In genomic region chr5:76104027-76104426, GRCh38 we compare ENCODE assay signal across 10 cellular contexts. TPM values are rescaled to one million over a fixed set of nuclear protein-coding genes. Genes with fewer than 3 reads are reported as not detected.
DNase-seq lines count a peak whose midpoint lies in the region; ATAC-seq, FAIRE-seq and TF ChIP-seq lines count a peak whose summit lies in the region.
"Had no signal": no experiment of that assay in that cellular context is flagged by ENCODE, and none has a peak within 500 bp of the region (broad histone marks: within the 10 kb centered on the region; RNA-seq: fewer than 3 reads in every experiment).

No MANE protein-coding gene starts in this region.

- no peaks in the 10 kb centered on the region for H3K4me1 ChIP-seq in A549
- no peaks in the 10 kb centered on the region for H3K4me1 ChIP-seq in HEK293 (ENCODE audit: control insufficient read depth, insufficient read depth, low read length)
- H3K4me1 ChIP-seq in hepatocyte (ENCODE audit: insufficient read depth): no peaks in the 10 kb centered on the region

- H3K79me2 ChIP-seq in hepatocyte: no peaks in the 10 kb centered on the region

- ATAC-seq in A549 (no peak), WTC11 (peak; percentile 79), HG03432 (IDR thresholded peaks at IDR 0.05; ENCODE audit: unreplicated experiment) (no peak), GM21447 (IDR thresholded peaks at IDR 0.05; ENCODE audit: unreplicated experiment) (no peak)

- H3K27ac Mint-ChIP-seq in WTC11: no peak overlapping the region

- H3K4me3 ChIP-seq in A549 (no peak overlapping the region), HEK293 (ENCODE audit: low read depth, low read length) (no peak overlapping the region), hepatocyte (no peak overlapping the region)
- H3K4me3 ChIP-seq: SK-N-MC, smooth muscle cell had no signal

- no peaks in the 10 kb centered on the region for H4K20me1 ChIP-seq in hepatocyte (ENCODE audit: insufficient read depth, poor library complexity, severe bottlenecking)

- no peak for TF ChIP-seq RAD21 in A549 (conservative IDR thresholded peaks at IDR 0.05 in 1 of 2, IDR thresholded peaks at IDR 0.05 in 1 of 2)

- no peak for TF ChIP-seq POLR2A in A549 (IDR thresholded peaks at IDR 0.05; ENCODE audit: low read length)

- TF ChIP-seq EP300 in A549 (IDR thresholded peaks at IDR 0.05): no peak

- DNase-seq in A549 (ENCODE audit: low read depth in 1 of 2, low spot score in 1 of 2) (no peak), WTC11 (ENCODE audit: low spot score) (peak; percentile 65), hepatocyte (ENCODE audit: low spot score) (peak; percentile 73), putamen (ENCODE audit: low spot score) (no peak), head of caudate nucleus (no peak)

- H3K36me3 ChIP-seq in HEK293 (ENCODE audit: control insufficient read depth in 2 of 2, insufficient read depth in 1 of 2, low read length in 2 of 2) (no peaks in the 10 kb centered on the region), hepatocyte (replicated peaks; ENCODE audit: insufficient read depth, low read depth) (no peaks in the 10 kb centered on the region)

- intact Hi-C loops in head of caudate nucleus (cut with DNase I): no loop called here

- H3K27me3 Mint-ChIP-seq in WTC11 (ENCODE audit: low read depth): no peaks in the 10 kb centered on the region

- no peak overlapping the region for H3K4me3 Mint-ChIP-seq in WTC11

- no peaks in the 10 kb centered on the region for H3K27me3 ChIP-seq in hepatocyte

- H3K9me3 ChIP-seq in A549: no peaks in the 10 kb centered on the region
- no peaks in the 10 kb centered on the region for H3K9me3 ChIP-seq in HEK293 (ENCODE audit: control insufficient read depth, insufficient read depth, low read depth, low read length)
- H3K9me3 ChIP-seq in hepatocyte (ENCODE audit: low read depth): no peaks in the 10 kb centered on the region

- H3K4me2 ChIP-seq in A549 (no peak overlapping the region), hepatocyte (no peak overlapping the region)
- H3K4me2 ChIP-seq: smooth muscle cell had no signal

- no peaks in the 10 kb centered on the region for H3K36me3 Mint-ChIP-seq in WTC11

- no peaks in the 10 kb centered on the region for H3K9me3 Mint-ChIP-seq in WTC11

- 0% methylated on average over 2 of the region's 2 CpGs for WGBS in A549 (ENCODE audit: missing lambda C conversion rate)
- 0% methylated on average over 2 of the region's 2 CpGs for WGBS in hepatocyte (ENCODE audit: low lambda C conversion rate, missing lambda C conversion rate)

- CTCF ChIA-PET in A549 (lab: Yijun Ruan, JAX) (interaction anchor here (0.6 kb wide), 1 partner anchor 24 kb away, joined by 3 read pairs; no protein-coding TSS in a partner anchor), HEK293 (lab: Yijun Ruan, JAX) (interaction anchor here (0.6 to 1.2 kb wide), 2 partner anchors 217 to 1024 kb away, joined by 4 to 5 read pairs; no protein-coding TSS in a partner anchor), WTC11 (lab: Charles Lee) (interaction anchor here (0.5 to 3.6 kb wide), 6 partner anchors 20 to 152 kb away, joined by 3 to 31 read pairs (median 11); no protein-coding TSS in a partner anchor)

- no peak overlapping the region for H2AFZ ChIP-seq in hepatocyte

- FAIRE-seq in A549 (lab: Jason Lieb, UNC): no peak

- TF ChIP-seq CTCF in A549 (IDR thresholded peaks at IDR 0.05) (no peak), HEK293 (tag by site-specific recombination; IDR thresholded peaks at IDR 0.05) (no peak), WTC11 (IDR thresholded peaks at IDR 0.05) (no peak), hepatocyte (IDR thresholded peaks at IDR 0.05; ENCODE audit: poor library complexity) (no peak)

- no peaks in the 10 kb centered on the region for H3K9me2 ChIP-seq in hepatocyte (replicated peaks; ENCODE audit: insufficient read depth)

- H3K27ac ChIP-seq in A549: no peak overlapping the region
- H3K27ac ChIP-seq in HEK293 (ENCODE audit: extremely low read depth, low read depth, low read length): no peak overlapping the region
- no peak overlapping the region for H3K27ac ChIP-seq in hepatocyte
- H3K27ac ChIP-seq: SK-N-MC had no signal

- POLR2A ChIA-PET in A549 (lab: Yijun Ruan, JAX): no interaction called here
- POLR2A ChIA-PET in HEK293 (lab: Yijun Ruan, JAX): no interaction called here
- POLR2A ChIA-PET in WTC11 (lab: Charles Lee): no interaction called here

- H3K4me1 Mint-ChIP-seq in WTC11: no peaks in the 10 kb centered on the region

TF ChIP-seq in A549, 52 proteins besides CTCF, POLR2A, EP300 and RAD21 (continues in another document):
- TF ChIP-seq HDAC2 (IDR thresholded peaks at IDR 0.05) (no peak), EHMT2 (IDR thresholded peaks at IDR 0.05; ENCODE audit: low read depth) (peak; percentile 73), PHF8 (IDR thresholded peaks at IDR 0.05; ENCODE audit: borderline replicate concordance, low read depth) (no peak), JUNB (IDR thresholded peaks at IDR 0.05) (no peak)

TF ChIP-seq in HEK293, 187 proteins besides CTCF, POLR2A, EP300 and RAD21:
- TF ChIP-seq HOXA7 (CRISPR knock-in tag; IDR thresholded peaks at IDR 0.05; ENCODE audit: borderline replicate concordance) (no peak), GLIS1 (tag by site-specific recombination; IDR thresholded peaks at IDR 0.05) (peak; percentile 27; the same call in 1 of the 2 replicates), ZNF24 (tag by site-specific recombination; IDR thresholded peaks at IDR 0.05) (no peak), REST (tag by site-specific recombination; IDR thresholded peaks at IDR 0.05) (peak; percentile 95)

TF ChIP-seq in WTC11, 78 proteins besides CTCF, POLR2A, EP300 and RAD21:
- TF ChIP-seq ZNF121 (CRISPR knock-in tag; IDR thresholded peaks at IDR 0.05) (no peak), FOXP4 (CRISPR knock-in tag; IDR thresholded peaks at IDR 0.05) (peak; percentile 40; the same call in 1 of the 2 replicates), MYBL2 (CRISPR knock-in tag; IDR thresholded peaks at IDR 0.05) (no peak), TP53 (CRISPR knock-in tag; IDR thresholded peaks at IDR 0.05) (0 out of 2 replicates have a peak, but pooled peaks have one; percentile 34), ZNF232 (CRISPR knock-in tag; IDR thresholded peaks at IDR 0.05) (0 out of 2 replicates have a peak, but pooled peaks have one; percentile 38)
- TF ChIP-seq, protein P1, sequence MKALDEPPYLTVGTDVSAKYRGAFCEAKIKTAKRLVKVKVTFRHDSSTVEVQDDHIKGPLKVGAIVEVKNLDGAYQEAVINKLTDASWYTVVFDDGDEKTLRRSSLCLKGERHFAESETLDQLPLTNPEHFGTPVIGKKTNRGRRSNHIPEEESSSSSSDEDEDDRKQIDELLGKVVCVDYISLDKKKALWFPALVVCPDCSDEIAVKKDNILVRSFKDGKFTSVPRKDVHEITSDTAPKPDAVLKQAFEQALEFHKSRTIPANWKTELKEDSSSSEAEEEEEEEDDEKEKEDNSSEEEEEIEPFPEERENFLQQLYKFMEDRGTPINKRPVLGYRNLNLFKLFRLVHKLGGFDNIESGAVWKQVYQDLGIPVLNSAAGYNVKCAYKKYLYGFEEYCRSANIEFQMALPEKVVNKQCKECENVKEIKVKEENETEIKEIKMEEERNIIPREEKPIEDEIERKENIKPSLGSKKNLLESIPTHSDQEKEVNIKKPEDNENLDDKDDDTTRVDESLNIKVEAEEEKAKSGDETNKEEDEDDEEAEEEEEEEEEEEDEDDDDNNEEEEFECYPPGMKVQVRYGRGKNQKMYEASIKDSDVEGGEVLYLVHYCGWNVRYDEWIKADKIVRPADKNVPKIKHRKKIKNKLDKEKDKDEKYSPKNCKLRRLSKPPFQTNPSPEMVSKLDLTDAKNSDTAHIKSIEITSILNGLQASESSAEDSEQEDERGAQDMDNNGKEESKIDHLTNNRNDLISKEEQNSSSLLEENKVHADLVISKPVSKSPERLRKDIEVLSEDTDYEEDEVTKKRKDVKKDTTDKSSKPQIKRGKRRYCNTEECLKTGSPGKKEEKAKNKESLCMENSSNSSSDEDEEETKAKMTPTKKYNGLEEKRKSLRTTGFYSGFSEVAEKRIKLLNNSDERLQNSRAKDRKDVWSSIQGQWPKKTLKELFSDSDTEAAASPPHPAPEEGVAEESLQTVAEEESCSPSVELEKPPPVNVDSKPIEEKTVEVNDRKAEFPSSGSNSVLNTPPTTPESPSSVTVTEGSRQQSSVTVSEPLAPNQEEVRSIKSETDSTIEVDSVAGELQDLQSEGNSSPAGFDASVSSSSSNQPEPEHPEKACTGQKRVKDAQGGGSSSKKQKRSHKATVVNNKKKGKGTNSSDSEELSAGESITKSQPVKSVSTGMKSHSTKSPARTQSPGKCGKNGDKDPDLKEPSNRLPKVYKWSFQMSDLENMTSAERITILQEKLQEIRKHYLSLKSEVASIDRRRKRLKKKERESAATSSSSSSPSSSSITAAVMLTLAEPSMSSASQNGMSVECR (CRISPR knock-in tag; IDR thresholded peaks at IDR 0.05; ENCODE audit: borderline replicate concordance): 0 out of 2 replicates have a peak, but pooled peaks have one; percentile 40
TF ChIP-seq in WTC11: peak in this region for 4.

RNA-seq across cellular contexts. Expression of gene SV2C, which starts 20.8 kb away (rescaled TPM):
- polyA plus RNA-seq in A549 (2011; rRNA removed) (not detected in 2 replicates), A549 (2017; fragmentation: RNase III; extraction: RNeasy Plus Mini Kit Qiagen cat#74134 plus additional on column Dnase treatment) (not detected in 3 replicates), hepatocyte (0.04 and 0.05 TPM in 2 replicates)
- polyA plus RNA-seq in A549 (2012; cell fraction: cytosol; rRNA removed): not detected in 2 replicates
- polyA plus RNA-seq in A549 (2012; cell fraction: nucleus; rRNA removed): not detected in 2 replicates
- not detected in 2 replicates for polyA minus RNA-seq in A549 (2011; rRNA and poly(A)+ RNA removed)
- total RNA-seq in WTC11 (2021) (0.05 to 0.09 TPM (median 0.07 TPM) in 3 replicates), hepatocyte (under 0.01 and 0.12 TPM in 2 replicates)
- total RNA-seq: smooth muscle cell had no signal
- polyA plus RNA-seq: smooth muscle cell had no signal

Comparison
In these comparisons a context has a peak if more than half of its experiments do, and no peak if none do; other contexts are left out.
1. DNase-seq: peak in WTC11 (single experiment) and hepatocyte (single experiment); none in A549 (0 of 2), putamen (single experiment) and head of caudate nucleus (0 of 42).